Comparison of ENCODE assay signal across 14 cellular contexts in genomic region chr7:36690514-36691187, GRCh38. TPM values are rescaled to one million over a fixed set of nuclear protein-coding genes. Genes with fewer than 3 reads are reported as not detected.
DNase-seq lines count a peak whose midpoint lies in the region; ATAC-seq and TF ChIP-seq lines count a peak whose summit lies in the region.
"Had no signal": no experiment of that assay in that cellular context is flagged by ENCODE, and none has a peak within 500 bp of the region (broad histone marks: within the 10 kb centered on the region; RNA-seq: fewer than 3 reads in every experiment).

No MANE protein-coding gene starts in this region.

- POLR2A ChIA-PET in activated naive CD8-positive, alpha-beta T cell treated with anti-CD3 and anti-CD28 coated beads, Interleukin-2, amount 10 ng/mL, durations not matched to agents 7 days and 5 days (lab: Charles Lee): no interaction called here

- TF ChIP-seq CTCF in cardiac muscle cell (IDR thresholded peaks at IDR 0.05; ENCODE audit: low read depth, low read length): no peak

- no peaks in the 10 kb centered on the region for H3K36me3 ChIP-seq in cardiac muscle cell

- H3K27ac ChIP-seq in cardiac muscle cell: peak overlapping the region; percentile 8
- H3K27ac ChIP-seq: coronary artery had no signal

- H3K36me3 Mint-ChIP-seq in activated naive CD8-positive, alpha-beta T cell treated with anti-CD3 and anti-CD28 coated beads, Interleukin-2, amount 10 ng/mL, durations not matched to agents 7 days and 5 days: peaks cover 10% of the 10 kb centered on the region

- DNase-seq in cardiac muscle cell (ENCODE audit: low read depth in 1 of 2, low spot score in 1 of 2): no peak
- DNase-seq in left cardiac atrium: no peak
- DNase-seq in activated naive CD8-positive, alpha-beta T cell treated with anti-CD3 and anti-CD28 coated beads, Interleukin-2, amount 10 ng/mL, durations not matched to agents 7 days and 5 days: no peak
- DNase-seq in stimulated activated naive CD8-positive, alpha-beta T cell treated with anti-CD3 and anti-CD28 coated beads, Interleukin-15, amount 100 ng/mL, for 72 hours: no peak
- DNase-seq in effector CD8-positive, alpha-beta T cell (lab: John Stamatoyannopoulos, UW): no peak
- DNase-seq: activated CD4-positive, alpha-beta T cell treated with anti-CD3 and anti-CD28 coated beads, Interleukin-2, amount 50 U/mL, for 1 hour; AML-193; right cardiac atrium; stimulated activated CD4-positive, alpha-beta T cell treated with anti-CD3 and anti-CD28 coated beads, Interleukin-4, amount 100 ng/mL, for 4 hours; SW 1271 had no signal

- H3K4me3 Mint-ChIP-seq in activated naive CD8-positive, alpha-beta T cell treated with anti-CD3 and anti-CD28 coated beads, Interleukin-2, amount 10 ng/mL, durations not matched to agents 7 days and 5 days: no peak overlapping the region
- H3K4me3 Mint-ChIP-seq in stimulated activated naive CD8-positive, alpha-beta T cell treated with anti-CD3 and anti-CD28 coated beads, Interleukin-15, amount 100 ng/mL, for 72 hours: peak overlapping the region; percentile 72 to 89

- H3K4me1 Mint-ChIP-seq in activated naive CD8-positive, alpha-beta T cell treated with anti-CD3 and anti-CD28 coated beads, Interleukin-2, amount 10 ng/mL, durations not matched to agents 7 days and 5 days: peaks cover 21% of the 10 kb centered on the region
- peaks cover 57% of the 10 kb centered on the region for H3K4me1 Mint-ChIP-seq in stimulated activated naive CD8-positive, alpha-beta T cell treated with anti-CD3 and anti-CD28 coated beads, Interleukin-15, amount 100 ng/mL, for 72 hours

- ATAC-seq in left cardiac atrium (no peak), HG02938 (IDR thresholded peaks at IDR 0.05; ENCODE audit: unreplicated experiment) (peak; percentile 46), HG03354 (IDR thresholded peaks at IDR 0.05; ENCODE audit: poor library complexity, severe bottlenecking, unreplicated experiment) (no peak), GM21529 (IDR thresholded peaks at IDR 0.05; ENCODE audit: unreplicated experiment) (no peak)
- ATAC-seq in activated naive CD8-positive, alpha-beta T cell treated with anti-CD3 and anti-CD28 coated beads, Interleukin-2, amount 10 ng/mL, durations not matched to agents 7 days and 5 days (ENCODE audit: low read depth): no peak
- peak; percentile 51 for ATAC-seq in stimulated activated naive CD8-positive, alpha-beta T cell treated with anti-CD3 and anti-CD28 coated beads, Interleukin-15, amount 100 ng/mL, for 72 hours
- ATAC-seq: right cardiac atrium had no signal

- intact Hi-C loops in left cardiac atrium (cut with DNase I): no loop called here

- H3K9me3 ChIP-seq in cardiac muscle cell (ENCODE audit: low read depth): no peaks in the 10 kb centered on the region

- H3K4me3 ChIP-seq in cardiac muscle cell: no peak overlapping the region
- H3K4me3 ChIP-seq: coronary artery had no signal

- H3K4me1 ChIP-seq in cardiac muscle cell (ENCODE audit: low read depth): peaks cover 15% of the 10 kb centered on the region

- no peaks in the 10 kb centered on the region for H3K27me3 Mint-ChIP-seq in activated naive CD8-positive, alpha-beta T cell treated with anti-CD3 and anti-CD28 coated beads, Interleukin-2, amount 10 ng/mL, durations not matched to agents 7 days and 5 days
- H3K27me3 Mint-ChIP-seq in stimulated activated naive CD8-positive, alpha-beta T cell treated with anti-CD3 and anti-CD28 coated beads, Interleukin-15, amount 100 ng/mL, for 72 hours: no peaks in the 10 kb centered on the region

- peak overlapping the region; percentile 39 for H3K27ac Mint-ChIP-seq in activated naive CD8-positive, alpha-beta T cell treated with anti-CD3 and anti-CD28 coated beads, Interleukin-2, amount 10 ng/mL, durations not matched to agents 7 days and 5 days
- H3K27ac Mint-ChIP-seq in stimulated activated naive CD8-positive, alpha-beta T cell treated with anti-CD3 and anti-CD28 coated beads, Interleukin-15, amount 100 ng/mL, for 72 hours: peak overlapping the region; percentile 66 to 98

- no peaks in the 10 kb centered on the region for H3K9me3 Mint-ChIP-seq in activated naive CD8-positive, alpha-beta T cell treated with anti-CD3 and anti-CD28 coated beads, Interleukin-2, amount 10 ng/mL, durations not matched to agents 7 days and 5 days
- no peaks in the 10 kb centered on the region for H3K9me3 Mint-ChIP-seq in stimulated activated naive CD8-positive, alpha-beta T cell treated with anti-CD3 and anti-CD28 coated beads, Interleukin-15, amount 100 ng/mL, for 72 hours

- no peaks in the 10 kb centered on the region for H3K27me3 ChIP-seq in cardiac muscle cell

RNA-seq across cellular contexts. Expression of gene AOAH, which starts 33.6 kb away (rescaled TPM):
- total RNA-seq in cardiac muscle cell (not detected in 2 replicates), left cardiac atrium (1 to 10 TPM; 2.7 to 4.8 TPM)
- polyA plus RNA-seq in cardiac muscle cell: not detected in 2 replicates
- 10 to 100 TPM; 19.4 to 26.8 TPM for total RNA-seq in activated naive CD8-positive, alpha-beta T cell treated with anti-CD3 and anti-CD28 coated beads, Interleukin-2, amount 10 ng/mL, durations not matched to agents 7 days and 5 days

Comparison
In these comparisons a context has a peak if more than half of its experiments do, and no peak if none do; other contexts are left out.
1. ATAC-seq: peak in HG02938 (single experiment) and stimulated activated naive CD8-positive, alpha-beta T cell treated with anti-CD3 and anti-CD28 coated beads, Interleukin-15, amount 100 ng/mL, for 72 hours (single experiment); none in left cardiac atrium (0 of 2), activated naive CD8-positive, alpha-beta T cell treated with anti-CD3 and anti-CD28 coated beads, Interleukin-2, amount 10 ng/mL, durations not matched to agents 7 days and 5 days (single experiment), HG03354 (single experiment) and GM21529 (single experiment).